Comparison of ENCODE assay signal across 20 cellular contexts in the genomic region with DNA sequence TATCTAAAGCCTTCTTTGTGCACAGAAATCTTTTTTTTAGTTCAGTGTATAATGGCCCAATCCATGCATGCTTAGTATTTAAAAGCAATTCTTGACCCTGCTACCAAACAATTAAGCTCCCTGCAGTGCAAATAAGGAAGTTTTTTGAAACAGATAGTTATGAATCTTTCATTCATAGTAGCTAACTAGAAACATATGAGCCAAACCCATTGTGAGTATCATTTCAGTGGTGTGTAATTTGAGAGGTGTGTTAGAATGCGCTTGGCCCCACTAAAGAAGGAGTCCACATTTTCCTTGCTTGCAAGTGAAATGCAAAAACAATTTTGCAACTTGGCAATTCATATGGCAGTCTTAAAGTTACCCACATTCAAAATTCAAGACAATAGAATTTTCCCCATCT. TPM values are rescaled to one million over a fixed set of nuclear protein-coding genes. Genes with fewer than 3 reads are reported as not detected.
DNase-seq lines count a peak whose midpoint lies in the region; ATAC-seq and TF ChIP-seq lines count a peak whose summit lies in the region.
"Had no signal": no experiment of that assay in that cellular context is flagged by ENCODE, and none has a peak within 500 bp of the region (broad histone marks: within the 10 kb centered on the region; RNA-seq: fewer than 3 reads in every experiment).

No MANE protein-coding gene starts in this region.

- H3K27me3 ChIP-seq in A673 (replicated peaks; ENCODE audit: insufficient read depth, low read depth, low read length, poor library complexity) (no peaks in the 10 kb centered on the region), IMR-90 (ENCODE audit: control insufficient read depth, insufficient read depth, low read length) (no peaks in the 10 kb centered on the region), SK-N-SH (ENCODE audit: insufficient read depth) (no peaks in the 10 kb centered on the region)
- H3K27me3 ChIP-seq: pancreas, stomach, upper lobe of right lung had no signal

- H3K23ac ChIP-seq in IMR-90 (ENCODE audit: low read depth, low read length): no peak overlapping the region

- TF ChIP-seq RAD21 in IMR-90 (IDR thresholded peaks at IDR 0.05; ENCODE audit: low read length) (no peak), SK-N-SH (IDR thresholded peaks at IDR 0.05; ENCODE audit: low read length) (no peak)

- no peak overlapping the region for H4K91ac ChIP-seq in IMR-90 (ENCODE audit: insufficient read depth, low read depth, low read length)

- no peak overlapping the region for H2BK15ac ChIP-seq in IMR-90 (ENCODE audit: low read depth, low read length)

- dilution Hi-C loops in IMR-90 (cut with HindIII; ENCODE audit: low sequenced_read_pairs, unreplicated experiment): no loop called here

- no peak overlapping the region for H2AFZ ChIP-seq in IMR-90 (replicated peaks; ENCODE audit: low read length, poor library complexity)
- H2AFZ ChIP-seq in SK-N-SH (ENCODE audit: low read depth): no peak overlapping the region

- no peak overlapping the region for H3K9ac ChIP-seq in IMR-90 (ENCODE audit: low read depth, low read length)
- H3K9ac ChIP-seq in SK-N-SH: no peak overlapping the region

- TF ChIP-seq POLR2A in IMR-90 (IDR thresholded peaks at IDR 0.05; ENCODE audit: low read depth, low read length): no peak

- ATAC-seq in IMR-90 (ENCODE audit: low read depth): no peak
- ATAC-seq in GM21576 (IDR thresholded peaks at IDR 0.05; ENCODE audit: unreplicated experiment): no peak
- ATAC-seq: lower lobe of right lung, pancreas, Right ventricle myocardium inferior, upper lobe of right lung had no signal

- TF ChIP-seq CTCF in A673 (conservative IDR thresholded peaks at IDR 0.05; ENCODE audit: low read depth, low read length) (no peak), IMR-90 (conservative IDR thresholded peaks at IDR 0.05; ENCODE audit: low read depth, low read length) (no peak), SK-N-SH (IDR thresholded peaks at IDR 0.05) (no peak), fibroblast of villous mesenchyme (IDR thresholded peaks at IDR 0.05; ENCODE audit: insufficient read depth, low read depth, low read length) (no peak)

- H2BK5ac ChIP-seq in IMR-90 (ENCODE audit: low read depth, low read length, poor library complexity, severe bottlenecking): no peak overlapping the region

- TF ChIP-seq EP300 in SK-N-SH (IDR thresholded peaks at IDR 0.05; ENCODE audit: borderline replicate concordance in 1 of 2, low read depth in 1 of 2, low read length in 1 of 2): no peak

- H3F3A ChIP-seq in SK-N-SH (replicated peaks; ENCODE audit: insufficient read depth): peaks cover 24% of the 10 kb centered on the region

- H3K56ac ChIP-seq in IMR-90 (ENCODE audit: extremely low read depth, insufficient read depth, low read length): no peak overlapping the region

- in situ Hi-C loops in IMR-90 (cut with MboI; ENCODE audit: low sequenced_read_pairs): no loop called here

- H3K79me1 ChIP-seq in IMR-90 (ENCODE audit: low read depth in 1 of 2, low read length in 2 of 2): peaks cover 19 to 60% of the 10 kb centered on the region in 2 experiments; a peak in 3 of 4 replicates

- WGBS in IMR-90 (ENCODE audit: extremely low coverage in 2 of 2, insufficient read length in 1 of 2), 2 experiments: no CpG with 5 or more reads among the region's 1 CpG
- WGBS in SK-N-SH (ENCODE audit: low lambda C conversion rate): 63% methylated on average over 1 of the region's 1 CpG

- H3K36me3 ChIP-seq in A673 (ENCODE audit: insufficient read depth, low read length, poor library complexity, severe bottlenecking) (no peaks in the 10 kb centered on the region), IMR-90 (ENCODE audit: control insufficient read depth, insufficient read depth, low read length) (no peaks in the 10 kb centered on the region), SK-N-SH (replicated peaks in 1 of 2; ENCODE audit: control insufficient read depth in 1 of 2, insufficient read depth in 2 of 2, low read length in 1 of 2) (no peaks in the 10 kb centered on the region)
- H3K36me3 ChIP-seq: lower lobe of right lung, pancreas, stomach, upper lobe of right lung had no signal

- no peak overlapping the region for H3K4ac ChIP-seq in IMR-90 (ENCODE audit: low read depth, low read length)

- CTCF ChIA-PET in A673 (lab: Charles Lee) (no interaction called here), IMR-90 (lab: Yijun Ruan, JAX) (interaction anchor here (0.6 to 1.3 kb wide), 3 partner anchors 10 to 82 kb away, joined by 3 read pairs; no protein-coding TSS in a partner anchor), SK-N-SH (lab: Yijun Ruan, JAX) (no interaction called here)

- H3K9me2 ChIP-seq in SK-N-SH: no peaks in the 10 kb centered on the region

- no peak overlapping the region for H4K5ac ChIP-seq in IMR-90 (ENCODE audit: low read depth, low read length)

- H3K14ac ChIP-seq in IMR-90 (replicated peaks; ENCODE audit: low read depth, low read length): 0 out of 2 replicates have a peak overlapping the region, but pooled peaks have one; percentile 14

- no peak overlapping the region for H3K18ac ChIP-seq in IMR-90 (ENCODE audit: low read depth, low read length)

- peaks cover 99% of the 10 kb centered on the region for H3K79me2 ChIP-seq in SK-N-SH (ENCODE audit: insufficient read depth)

- H3K9me3 ChIP-seq in A673 (ENCODE audit: low read depth, low read length, poor library complexity, severe bottlenecking): no peaks in the 10 kb centered on the region
- no peaks in the 10 kb centered on the region for H3K9me3 ChIP-seq in IMR-90 (ENCODE audit: control insufficient read depth, insufficient read depth, low read length)
- no peaks in the 10 kb centered on the region for H3K9me3 ChIP-seq in SK-N-SH
- H3K9me3 ChIP-seq: lower lobe of right lung, pancreas, stomach, upper lobe of right lung had no signal

- no peak overlapping the region for H2BK20ac ChIP-seq in IMR-90 (ENCODE audit: low read depth, low read length)

- H2AK5ac ChIP-seq in IMR-90 (ENCODE audit: low read depth, low read length): no peak overlapping the region

- H4K20me1 ChIP-seq in IMR-90 (ENCODE audit: insufficient read depth, low read length) (peaks cover 3% of the 10 kb centered on the region; the same call in 1 of the 2 replicates), SK-N-SH (ENCODE audit: insufficient read depth) (no peaks in the 10 kb centered on the region)

- DNase-seq in A673 (ENCODE audit: low spot score) (peak; percentile 64), IMR-90 (peak; percentile 51), SK-N-SH (no peak), fibroblast of villous mesenchyme (ENCODE audit: low read depth) (peak; percentile 60), mucosa of gallbladder (ENCODE audit: low spot score) (no peak), ureter (ENCODE audit: low spot score) (no peak), substantia nigra (lab: John Stamatoyannopoulos, UW) (no peak)
- DNase-seq: activated CD4-positive, alpha-beta T cell treated with anti-CD3 and anti-CD28 coated beads, Interleukin-2, amount 50 U/mL, for 48 hours; activated T-cell treated with anti-CD3 and anti-CD28 coated beads, Interleukin-2, amount 50 U/mL, for 24 hours; CD8-positive, alpha-beta memory T cell; lower lobe of right lung; NCI-H1092 treated with DMSO at 0.1 percent for 48 hours; NCI-H446 treated with DMSO at 0.1 percent for 48 hours; pancreas; stimulated activated CD4-positive, alpha-beta T cell treated with anti-CD3 and anti-CD28 coated beads, Interleukin-2, amount 100 ng/mL, for 24 hours; stomach; upper lobe of right lung had no signal

- 0 out of 2 replicates have a peak, but pooled peaks cover 2% of the 10 kb centered on the region for H3K9me1 ChIP-seq in IMR-90 (ENCODE audit: insufficient read depth, low read length)

- H3K27ac ChIP-seq in A673 (ENCODE audit: low read depth, low read length, poor library complexity, severe bottlenecking): no peak overlapping the region
- no peak overlapping the region for H3K27ac ChIP-seq in IMR-90 (ENCODE audit: insufficient read depth, low read length)
- H3K27ac ChIP-seq in SK-N-SH (ENCODE audit: low read depth in 2 of 2, low read length in 1 of 2): peak overlapping the region in 1 of 2 experiments; percentile 4; a peak in 2 of 4 replicates
- no peak overlapping the region for H3K27ac ChIP-seq in substantia nigra (ENCODE audit: low read depth, low read length, poor library complexity, severe bottlenecking)
- H3K27ac ChIP-seq: coronary artery, lower lobe of right lung, pancreas, stomach, upper lobe of right lung had no signal

- POLR2A ChIA-PET in A673 (lab: Charles Lee; ENCODE audit: low non-redundant PET) (no interaction called here), IMR-90 (lab: Charles Lee; ENCODE audit: unreplicated experiment) (no interaction called here), SK-N-SH (lab: Yijun Ruan, JAX) (no interaction called here)

- intact Hi-C loops in A673 (cut with micrococcal nuclease; ENCODE audit: unreplicated experiment): no loop called here
- intact Hi-C loops in IMR-90 (cut with micrococcal nuclease): loop anchor here (5.0 kb wide), 1 partner anchor 82 kb away; no protein-coding TSS in a partner anchor

- H2AK9ac ChIP-seq in IMR-90 (replicated peaks; ENCODE audit: low read depth, low read length, poor library complexity): no peak overlapping the region

- BruUV-seq in A673 (replicated peaks; lab: Mats Ljungman, UMichigan): no TSS peak
- no TSS peak for BruUV-seq in IMR-90 (replicated peaks; lab: Mats Ljungman, UMichigan)

- H3K4me3 ChIP-seq in A673 (ENCODE audit: low read depth, low read length, poor library complexity, severe bottlenecking) (no peak overlapping the region), IMR-90 (ENCODE audit: insufficient read depth, low read depth, low read length) (no peak overlapping the region), SK-N-SH (ENCODE audit: low read depth in 2 of 2, low read length in 1 of 2) (no peak overlapping the region), fibroblast of villous mesenchyme (ENCODE audit: low read depth, low read length) (no peak overlapping the region)
- H3K4me3 ChIP-seq: coronary artery, lower lobe of right lung, pancreas, stomach, upper lobe of right lung had no signal

- H4K8ac ChIP-seq in IMR-90 (ENCODE audit: low read depth in 2 of 2, low read length in 2 of 2): no peak overlapping the region

- H3K4me2 ChIP-seq in IMR-90 (ENCODE audit: low read depth, low read length) (no peak overlapping the region), SK-N-SH (no peak overlapping the region)

- peaks cover 8% of the 10 kb centered on the region for H3K4me1 ChIP-seq in A673 (ENCODE audit: insufficient read depth, low read length, poor library complexity, severe bottlenecking)
- H3K4me1 ChIP-seq in IMR-90 (ENCODE audit: control insufficient read depth, insufficient read depth, low read length): peaks cover 6% of the 10 kb centered on the region
- H3K4me1 ChIP-seq in SK-N-SH (ENCODE audit: control insufficient read depth in 1 of 2, insufficient read depth in 2 of 2, low read depth in 1 of 2, low read length in 1 of 2): peaks cover 0 to 49% of the 10 kb centered on the region in 2 experiments; a peak in 2 of 4 replicates
- H3K4me1 ChIP-seq: lower lobe of right lung, upper lobe of right lung had no signal

- H2BK120ac ChIP-seq in IMR-90 (ENCODE audit: low read depth, low read length): no peak overlapping the region

RNA-seq across cellular contexts. Expression of a gene that starts 14.4 kb away (rescaled TPM):
- total RNA-seq in A673 (2021): 14.0 and 16.3 TPM in 2 replicates
- total RNA-seq in IMR-90 (2012; rRNA removed): 102 and 104 TPM in 2 replicates
- polyA plus RNA-seq in IMR-90 (2012; rRNA removed): 45.0 and 45.1 TPM in 2 replicates
- polyA plus RNA-seq in IMR-90 (2012; cell fraction: cytosol; rRNA removed): 14.0 and 14.1 TPM in 2 replicates
- 26.2 and 55.5 TPM in 2 replicates for polyA plus RNA-seq in IMR-90 (2012; cell fraction: nucleus; rRNA removed; ENCODE audit: low replicate concordance)
- 18.6 and 19.8 TPM in 2 replicates for polyA plus RNA-seq in SK-N-SH (2012; rRNA removed)
- 16.0 and 20.7 TPM in 2 replicates for polyA plus RNA-seq in SK-N-SH (2012; cell fraction: cytosol; rRNA removed)
- 12.1 and 24.0 TPM in 2 replicates for polyA plus RNA-seq in SK-N-SH (2012; cell fraction: nucleus; rRNA removed)
- 79.9 and 100 TPM in 2 replicates for total RNA-seq in fibroblast of villous mesenchyme
- 150 TPM for total RNA-seq in mucosa of gallbladder
- 155 TPM for total RNA-seq in ureter

Comparison
In these comparisons a context has a peak if more than half of its experiments do, and no peak if none do; other contexts are left out.
1. DNase-seq: peak in A673 (single experiment), IMR-90 (single experiment) and fibroblast of villous mesenchyme (single experiment); none in SK-N-SH (single experiment), mucosa of gallbladder (single experiment), ureter (single experiment) and substantia nigra (0 of 49).